ENCODE assay signal across 1 cellular context in the genomic region with DNA sequence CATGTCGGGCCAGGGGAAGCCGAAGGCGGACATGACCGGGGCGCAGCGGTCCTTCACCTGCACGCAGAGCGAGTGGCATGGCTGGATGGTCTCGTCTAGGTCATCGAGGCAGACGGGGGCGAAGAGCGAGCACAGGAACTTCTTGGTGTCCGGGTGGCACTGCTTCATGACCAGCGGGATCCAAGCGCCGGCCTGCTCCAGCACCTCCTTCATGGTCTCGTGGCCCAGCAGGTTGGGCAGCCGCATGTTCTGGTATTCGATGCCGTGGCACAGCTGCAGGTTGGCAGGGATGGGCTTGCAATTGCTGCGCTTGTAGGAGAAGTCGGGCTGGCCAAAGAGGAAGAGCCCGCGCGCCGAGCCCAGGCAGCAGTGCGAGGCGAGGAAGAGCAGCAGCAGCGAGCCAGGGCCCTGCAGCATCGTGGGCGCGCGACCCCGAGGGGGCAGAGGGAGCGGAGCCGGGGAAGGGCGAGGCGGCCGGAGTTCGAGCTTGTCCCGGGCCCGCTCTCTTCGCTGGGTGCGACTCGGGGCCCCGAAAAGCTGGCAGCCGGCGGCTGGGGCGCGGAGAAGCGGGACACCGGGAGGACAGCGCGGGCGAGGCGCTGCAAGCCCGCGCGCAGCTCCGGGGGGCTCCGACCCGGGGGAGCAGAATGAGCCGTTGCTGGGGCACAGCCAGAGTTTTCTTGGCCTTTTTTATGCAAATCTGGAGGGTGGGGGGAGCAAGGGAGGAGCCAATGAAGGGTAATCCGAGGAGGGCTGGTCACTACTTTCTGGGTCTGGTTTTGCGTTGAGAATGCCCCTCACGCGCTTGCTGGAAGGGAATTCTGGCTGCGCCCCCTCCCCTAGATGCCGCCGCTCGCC.
TF ChIP-seq lines count a peak whose summit lies in the region.

A gene with protein sequence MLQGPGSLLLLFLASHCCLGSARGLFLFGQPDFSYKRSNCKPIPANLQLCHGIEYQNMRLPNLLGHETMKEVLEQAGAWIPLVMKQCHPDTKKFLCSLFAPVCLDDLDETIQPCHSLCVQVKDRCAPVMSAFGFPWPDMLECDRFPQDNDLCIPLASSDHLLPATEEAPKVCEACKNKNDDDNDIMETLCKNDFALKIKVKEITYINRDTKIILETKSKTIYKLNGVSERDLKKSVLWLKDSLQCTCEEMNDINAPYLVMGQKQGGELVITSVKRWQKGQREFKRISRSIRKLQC (minus strand): TSS at position 665 of the 858 bp plus-strand sequence. CDS start 248 bp downstream, at position 417.

TF ChIP-seq in IMR-90, 13 proteins besides CTCF, POLR2A, EP300 and RAD21 (continued from another document):
- TF ChIP-seq, protein P1, sequence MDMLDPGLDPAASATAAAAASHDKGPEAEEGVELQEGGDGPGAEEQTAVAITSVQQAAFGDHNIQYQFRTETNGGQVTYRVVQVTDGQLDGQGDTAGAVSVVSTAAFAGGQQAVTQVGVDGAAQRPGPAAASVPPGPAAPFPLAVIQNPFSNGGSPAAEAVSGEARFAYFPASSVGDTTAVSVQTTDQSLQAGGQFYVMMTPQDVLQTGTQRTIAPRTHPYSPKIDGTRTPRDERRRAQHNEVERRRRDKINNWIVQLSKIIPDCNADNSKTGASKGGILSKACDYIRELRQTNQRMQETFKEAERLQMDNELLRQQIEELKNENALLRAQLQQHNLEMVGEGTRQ (IDR thresholded peaks at IDR 0.05; ENCODE audit: low read depth, low read length) = no peak
- TF ChIP-seq RCOR1 (IDR thresholded peaks at IDR 0.05; ENCODE audit: insufficient replicate concordance, low read length) (no peak), NFE2L2 (IDR thresholded peaks at IDR 0.05; ENCODE audit: low read depth, low read length) (no peak)
